1 cellular context compared by ENCODE assay signal in the genomic region with DNA sequence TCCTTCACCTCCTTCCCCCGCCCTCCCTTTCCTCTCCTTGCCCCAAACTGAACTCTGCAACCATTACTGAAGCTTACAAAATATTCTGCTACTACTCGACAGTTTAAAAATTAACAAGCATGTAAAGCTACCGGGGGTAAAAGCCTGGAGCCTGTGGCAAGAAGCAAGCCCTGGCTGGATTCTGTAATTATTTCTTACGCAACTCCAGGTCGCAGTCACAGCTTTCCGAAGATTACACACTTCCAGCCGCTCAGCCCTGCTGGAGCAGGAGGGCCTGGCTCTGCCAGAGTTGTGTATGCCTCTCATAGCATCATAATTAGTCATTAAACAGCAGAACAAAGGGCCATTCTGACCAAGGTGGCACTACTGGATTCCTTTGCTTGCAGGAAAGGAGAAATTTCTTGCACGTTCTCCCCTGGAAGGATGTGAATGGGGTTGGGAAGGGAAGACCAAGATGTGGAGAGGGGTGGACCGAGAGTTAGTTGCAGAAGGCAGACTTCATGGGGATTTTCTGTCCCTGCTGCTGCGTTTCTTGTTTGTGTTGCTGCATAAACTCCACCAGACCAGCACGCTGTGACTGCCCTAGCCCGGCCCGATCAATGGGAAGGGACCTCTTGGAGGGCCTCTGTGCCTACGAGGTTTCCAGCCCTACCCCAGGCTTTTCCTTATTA.
TF ChIP-seq lines count a peak whose summit lies in the region.

No MANE protein-coding gene starts in this region.

TF ChIP-seq in HepG2, 621 proteins besides CTCF, POLR2A, EP300 and RAD21 (continued from another document and continues in another):
- TF ChIP-seq, protein P1, sequence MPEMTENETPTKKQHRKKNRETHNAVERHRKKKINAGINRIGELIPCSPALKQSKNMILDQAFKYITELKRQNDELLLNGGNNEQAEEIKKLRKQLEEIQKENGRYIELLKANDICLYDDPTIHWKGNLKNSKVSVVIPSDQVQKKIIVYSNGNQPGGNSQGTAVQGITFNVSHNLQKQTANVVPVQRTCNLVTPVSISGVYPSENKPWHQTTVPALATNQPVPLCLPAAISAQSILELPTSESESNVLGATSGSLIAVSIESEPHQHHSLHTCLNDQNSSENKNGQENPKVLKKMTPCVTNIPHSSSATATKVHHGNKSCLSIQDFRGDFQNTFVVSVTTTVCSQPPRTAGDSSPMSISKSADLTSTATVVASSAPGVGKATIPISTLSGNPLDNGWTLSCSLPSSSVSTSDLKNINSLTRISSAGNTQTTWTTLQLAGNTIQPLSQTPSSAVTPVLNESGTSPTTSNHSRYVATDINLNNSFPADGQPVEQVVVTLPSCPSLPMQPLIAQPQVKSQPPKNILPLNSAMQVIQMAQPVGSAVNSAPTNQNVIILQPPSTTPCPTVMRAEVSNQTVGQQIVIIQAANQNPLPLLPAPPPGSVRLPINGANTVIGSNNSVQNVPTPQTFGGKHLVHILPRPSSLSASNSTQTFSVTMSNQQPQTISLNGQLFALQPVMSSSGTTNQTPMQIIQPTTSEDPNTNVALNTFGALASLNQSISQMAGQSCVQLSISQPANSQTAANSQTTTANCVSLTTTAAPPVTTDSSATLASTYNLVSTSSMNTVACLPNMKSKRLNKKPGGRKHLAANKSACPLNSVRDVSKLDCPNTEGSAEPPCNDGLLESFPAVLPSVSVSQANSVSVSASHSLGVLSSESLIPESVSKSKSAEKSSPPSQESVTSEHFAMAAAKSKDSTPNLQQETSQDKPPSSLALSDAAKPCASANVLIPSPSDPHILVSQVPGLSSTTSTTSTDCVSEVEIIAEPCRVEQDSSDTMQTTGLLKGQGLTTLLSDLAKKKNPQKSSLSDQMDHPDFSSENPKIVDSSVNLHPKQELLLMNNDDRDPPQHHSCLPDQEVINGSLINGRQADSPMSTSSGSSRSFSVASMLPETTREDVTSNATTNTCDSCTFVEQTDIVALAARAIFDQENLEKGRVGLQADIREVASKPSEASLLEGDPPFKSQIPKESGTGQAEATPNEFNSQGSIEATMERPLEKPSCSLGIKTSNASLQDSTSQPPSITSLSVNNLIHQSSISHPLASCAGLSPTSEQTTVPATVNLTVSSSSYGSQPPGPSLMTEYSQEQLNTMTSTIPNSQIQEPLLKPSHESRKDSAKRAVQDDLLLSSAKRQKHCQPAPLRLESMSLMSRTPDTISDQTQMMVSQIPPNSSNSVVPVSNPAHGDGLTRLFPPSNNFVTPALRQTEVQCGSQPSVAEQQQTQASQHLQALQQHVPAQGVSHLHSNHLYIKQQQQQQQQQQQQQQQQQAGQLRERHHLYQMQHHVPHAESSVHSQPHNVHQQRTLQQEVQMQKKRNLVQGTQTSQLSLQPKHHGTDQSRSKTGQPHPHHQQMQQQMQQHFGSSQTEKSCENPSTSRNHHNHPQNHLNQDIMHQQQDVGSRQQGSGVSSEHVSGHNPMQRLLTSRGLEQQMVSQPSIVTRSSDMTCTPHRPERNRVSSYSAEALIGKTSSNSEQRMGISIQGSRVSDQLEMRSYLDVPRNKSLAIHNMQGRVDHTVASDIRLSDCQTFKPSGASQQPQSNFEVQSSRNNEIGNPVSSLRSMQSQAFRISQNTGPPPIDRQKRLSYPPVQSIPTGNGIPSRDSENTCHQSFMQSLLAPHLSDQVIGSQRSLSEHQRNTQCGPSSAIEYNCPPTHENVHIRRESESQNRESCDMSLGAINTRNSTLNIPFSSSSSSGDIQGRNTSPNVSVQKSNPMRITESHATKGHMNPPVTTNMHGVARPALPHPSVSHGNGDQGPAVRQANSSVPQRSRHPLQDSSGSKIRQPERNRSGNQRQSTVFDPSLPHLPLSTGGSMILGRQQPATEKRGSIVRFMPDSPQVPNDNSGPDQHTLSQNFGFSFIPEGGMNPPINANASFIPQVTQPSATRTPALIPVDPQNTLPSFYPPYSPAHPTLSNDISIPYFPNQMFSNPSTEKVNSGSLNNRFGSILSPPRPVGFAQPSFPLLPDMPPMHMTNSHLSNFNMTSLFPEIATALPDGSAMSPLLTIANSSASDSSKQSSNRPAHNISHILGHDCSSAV (CRISPR knock-in tag; IDR thresholded peaks at IDR 0.05; ENCODE audit: borderline replicate concordance), result no peak
- peak; percentile 58; the same call in 1 of the 2 replicates for TF ChIP-seq ZFY (CRISPR knock-in tag; IDR thresholded peaks at IDR 0.05)
- TF ChIP-seq SMARCE1 (IDR thresholded peaks at IDR 0.05; ENCODE audit: borderline replicate concordance), result no peak
- TF ChIP-seq, protein P2, sequence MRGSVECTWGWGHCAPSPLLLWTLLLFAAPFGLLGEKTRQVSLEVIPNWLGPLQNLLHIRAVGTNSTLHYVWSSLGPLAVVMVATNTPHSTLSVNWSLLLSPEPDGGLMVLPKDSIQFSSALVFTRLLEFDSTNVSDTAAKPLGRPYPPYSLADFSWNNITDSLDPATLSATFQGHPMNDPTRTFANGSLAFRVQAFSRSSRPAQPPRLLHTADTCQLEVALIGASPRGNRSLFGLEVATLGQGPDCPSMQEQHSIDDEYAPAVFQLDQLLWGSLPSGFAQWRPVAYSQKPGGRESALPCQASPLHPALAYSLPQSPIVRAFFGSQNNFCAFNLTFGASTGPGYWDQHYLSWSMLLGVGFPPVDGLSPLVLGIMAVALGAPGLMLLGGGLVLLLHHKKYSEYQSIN (CRISPR knock-in tag; IDR thresholded peaks at IDR 0.05; ENCODE audit: borderline replicate concordance), result no peak
- TF ChIP-seq BRCA1 (CRISPR knock-in tag; IDR thresholded peaks at IDR 0.05), result peak; percentile 59; the same call in 1 of the 2 replicates
- no peak for TF ChIP-seq ZNF207 (IDR thresholded peaks at IDR 0.05; ENCODE audit: borderline replicate concordance)
- no peak for TF ChIP-seq CENPT (CRISPR knock-in tag; IDR thresholded peaks at IDR 0.05; ENCODE audit: low read depth)
- no peak for TF ChIP-seq ZNF33A (CRISPR knock-in tag; IDR thresholded peaks at IDR 0.05; ENCODE audit: borderline replicate concordance)
- no peak for TF ChIP-seq AGO1 (IDR thresholded peaks at IDR 0.05; ENCODE audit: low read depth, low read length, poor library complexity, severe bottlenecking)
- TF ChIP-seq ZFP36L1 (CRISPR knock-in tag; IDR thresholded peaks at IDR 0.05), result peak; percentile 84
- no peak for TF ChIP-seq ZNF577 (CRISPR knock-in tag; IDR thresholded peaks at IDR 0.05; ENCODE audit: borderline replicate concordance, low read depth)
- peak; percentile 84 for TF ChIP-seq CCAR2 (optimal IDR thresholded peaks at IDR 0.05; ENCODE audit: low read depth, low read length)
- TF ChIP-seq, protein P3, sequence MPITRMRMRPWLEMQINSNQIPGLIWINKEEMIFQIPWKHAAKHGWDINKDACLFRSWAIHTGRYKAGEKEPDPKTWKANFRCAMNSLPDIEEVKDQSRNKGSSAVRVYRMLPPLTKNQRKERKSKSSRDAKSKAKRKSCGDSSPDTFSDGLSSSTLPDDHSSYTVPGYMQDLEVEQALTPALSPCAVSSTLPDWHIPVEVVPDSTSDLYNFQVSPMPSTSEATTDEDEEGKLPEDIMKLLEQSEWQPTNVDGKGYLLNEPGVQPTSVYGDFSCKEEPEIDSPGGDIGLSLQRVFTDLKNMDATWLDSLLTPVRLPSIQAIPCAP (CRISPR knock-in tag; IDR thresholded peaks at IDR 0.05; ENCODE audit: low read depth), result no peak
- TF ChIP-seq DMAP1 (CRISPR knock-in tag; IDR thresholded peaks at IDR 0.05), result peak; percentile 77; the same call in 1 of the 2 replicates
- no peak for TF ChIP-seq JDP2 (CRISPR knock-in tag; IDR thresholded peaks at IDR 0.05; ENCODE audit: borderline replicate concordance)
- TF ChIP-seq CBFB (CRISPR knock-in tag; IDR thresholded peaks at IDR 0.05), result 0 out of 2 replicates have a peak, but pooled peaks have one; percentile 38
- TF ChIP-seq HOXA3 (CRISPR knock-in tag; IDR thresholded peaks at IDR 0.05), result peak; percentile 91
- TF ChIP-seq ZNF12 (CRISPR knock-in tag; IDR thresholded peaks at IDR 0.05), result peak; percentile 83
- peak; percentile 89; the same call in 1 of the 2 replicates for TF ChIP-seq ZNF354B (CRISPR knock-in tag; IDR thresholded peaks at IDR 0.05)
- TF ChIP-seq TCF7L2 (IDR thresholded peaks at IDR 0.05; ENCODE audit: low read depth, low read length), result no peak
- no peak for TF ChIP-seq ZNF773 (CRISPR knock-in tag; IDR thresholded peaks at IDR 0.05; ENCODE audit: borderline replicate concordance)
- peak; percentile 66 for TF ChIP-seq KDM6A (CRISPR knock-in tag; IDR thresholded peaks at IDR 0.05; ENCODE audit: low read depth)
- peak; percentile 93 for TF ChIP-seq SSRP1 (CRISPR knock-in tag; IDR thresholded peaks at IDR 0.05)
- no peak for TF ChIP-seq TEAD2 (CRISPR knock-in tag; IDR thresholded peaks at IDR 0.05)
- TF ChIP-seq NFKBIZ (CRISPR knock-in tag; IDR thresholded peaks at IDR 0.05), result peak; percentile 88
- peak; percentile 97 for TF ChIP-seq SALL1 (CRISPR knock-in tag; IDR thresholded peaks at IDR 0.05)
- no peak for TF ChIP-seq TAF15 (IDR thresholded peaks at IDR 0.05; ENCODE audit: low read depth, low read length, poor library complexity, severe bottlenecking)
- TF ChIP-seq SUZ12 (IDR thresholded peaks at IDR 0.05; ENCODE audit: low read depth, low read length), result no peak
- TF ChIP-seq, protein P4, sequence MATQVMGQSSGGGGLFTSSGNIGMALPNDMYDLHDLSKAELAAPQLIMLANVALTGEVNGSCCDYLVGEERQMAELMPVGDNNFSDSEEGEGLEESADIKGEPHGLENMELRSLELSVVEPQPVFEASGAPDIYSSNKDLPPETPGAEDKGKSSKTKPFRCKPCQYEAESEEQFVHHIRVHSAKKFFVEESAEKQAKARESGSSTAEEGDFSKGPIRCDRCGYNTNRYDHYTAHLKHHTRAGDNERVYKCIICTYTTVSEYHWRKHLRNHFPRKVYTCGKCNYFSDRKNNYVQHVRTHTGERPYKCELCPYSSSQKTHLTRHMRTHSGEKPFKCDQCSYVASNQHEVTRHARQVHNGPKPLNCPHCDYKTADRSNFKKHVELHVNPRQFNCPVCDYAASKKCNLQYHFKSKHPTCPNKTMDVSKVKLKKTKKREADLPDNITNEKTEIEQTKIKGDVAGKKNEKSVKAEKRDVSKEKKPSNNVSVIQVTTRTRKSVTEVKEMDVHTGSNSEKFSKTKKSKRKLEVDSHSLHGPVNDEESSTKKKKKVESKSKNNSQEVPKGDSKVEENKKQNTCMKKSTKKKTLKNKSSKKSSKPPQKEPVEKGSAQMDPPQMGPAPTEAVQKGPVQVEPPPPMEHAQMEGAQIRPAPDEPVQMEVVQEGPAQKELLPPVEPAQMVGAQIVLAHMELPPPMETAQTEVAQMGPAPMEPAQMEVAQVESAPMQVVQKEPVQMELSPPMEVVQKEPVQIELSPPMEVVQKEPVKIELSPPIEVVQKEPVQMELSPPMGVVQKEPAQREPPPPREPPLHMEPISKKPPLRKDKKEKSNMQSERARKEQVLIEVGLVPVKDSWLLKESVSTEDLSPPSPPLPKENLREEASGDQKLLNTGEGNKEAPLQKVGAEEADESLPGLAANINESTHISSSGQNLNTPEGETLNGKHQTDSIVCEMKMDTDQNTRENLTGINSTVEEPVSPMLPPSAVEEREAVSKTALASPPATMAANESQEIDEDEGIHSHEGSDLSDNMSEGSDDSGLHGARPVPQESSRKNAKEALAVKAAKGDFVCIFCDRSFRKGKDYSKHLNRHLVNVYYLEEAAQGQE (IDR thresholded peaks at IDR 0.05; ENCODE audit: borderline replicate concordance in 1 of 2, low read depth in 1 of 2, low read length in 2 of 2), result peak in 1 of 2 experiments; percentile 62; a peak in 1 of 4 replicates
- TF ChIP-seq, protein P5, sequence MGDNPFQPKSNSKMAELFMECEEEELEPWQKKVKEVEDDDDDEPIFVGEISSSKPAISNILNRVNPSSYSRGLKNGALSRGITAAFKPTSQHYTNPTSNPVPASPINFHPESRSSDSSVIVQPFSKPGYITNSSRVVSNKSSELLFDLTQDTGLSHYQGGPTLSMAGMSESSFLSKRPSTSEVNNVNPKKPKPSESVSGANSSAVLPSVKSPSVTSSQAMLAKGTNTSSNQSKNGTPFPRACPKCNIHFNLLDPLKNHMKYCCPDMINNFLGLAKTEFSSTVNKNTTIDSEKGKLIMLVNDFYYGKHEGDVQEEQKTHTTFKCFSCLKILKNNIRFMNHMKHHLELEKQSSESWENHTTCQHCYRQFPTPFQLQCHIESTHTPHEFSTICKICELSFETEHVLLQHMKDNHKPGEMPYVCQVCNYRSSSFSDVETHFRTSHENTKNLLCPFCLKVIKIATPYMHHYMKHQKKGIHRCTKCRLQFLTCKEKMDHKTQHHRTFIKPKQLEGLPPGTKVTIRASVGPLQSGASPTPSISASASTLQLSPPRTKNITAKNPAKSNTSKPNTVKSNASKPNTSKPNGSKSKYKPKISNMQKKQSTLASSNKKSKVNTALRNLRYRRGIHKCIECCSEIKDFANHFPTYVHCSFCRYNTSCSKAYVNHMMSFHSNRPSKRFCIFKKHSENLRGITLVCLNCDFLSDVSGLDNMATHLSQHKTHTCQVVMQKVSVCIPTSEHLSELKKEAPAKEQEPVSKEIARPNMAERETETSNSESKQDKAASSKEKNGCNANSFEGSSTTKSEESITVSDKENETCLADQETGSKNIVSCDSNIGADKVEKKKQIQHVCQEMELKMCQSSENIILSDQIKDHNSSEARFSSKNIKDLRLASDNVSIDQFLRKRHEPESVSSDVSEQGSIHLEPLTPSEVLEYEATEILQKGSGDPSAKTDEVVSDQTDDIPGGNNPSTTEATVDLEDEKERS (CRISPR knock-in tag; IDR thresholded peaks at IDR 0.05), result peak; percentile 90
- TF ChIP-seq FOSL2 (CRISPR knock-in tag; IDR thresholded peaks at IDR 0.05), result peak; percentile 98
- TF ChIP-seq CREM (IDR thresholded peaks at IDR 0.05), result peak; percentile 79
- TF ChIP-seq CREM (CRISPR knock-in tag; IDR thresholded peaks at IDR 0.05), result no peak
- TF ChIP-seq, protein P6, sequence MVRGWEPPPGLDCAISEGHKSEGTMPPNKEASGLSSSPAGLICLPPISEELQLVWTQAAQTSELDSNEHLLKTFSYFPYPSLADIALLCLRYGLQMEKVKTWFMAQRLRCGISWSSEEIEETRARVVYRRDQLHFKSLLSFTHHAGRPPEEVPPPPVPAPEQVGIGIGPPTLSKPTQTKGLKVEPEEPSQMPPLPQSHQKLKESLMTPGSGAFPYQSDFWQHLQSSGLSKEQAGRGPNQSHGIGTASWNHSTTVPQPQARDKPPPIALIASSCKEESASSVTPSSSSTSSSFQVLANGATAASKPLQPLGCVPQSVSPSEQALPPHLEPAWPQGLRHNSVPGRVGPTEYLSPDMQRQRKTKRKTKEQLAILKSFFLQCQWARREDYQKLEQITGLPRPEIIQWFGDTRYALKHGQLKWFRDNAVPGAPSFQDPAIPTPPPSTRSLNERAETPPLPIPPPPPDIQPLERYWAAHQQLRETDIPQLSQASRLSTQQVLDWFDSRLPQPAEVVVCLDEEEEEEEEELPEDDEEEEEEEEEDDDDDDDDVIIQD (CRISPR knock-in tag; IDR thresholded peaks at IDR 0.05; ENCODE audit: low read depth), result peak; percentile 85; the same call in 1 of the 2 replicates
- TF ChIP-seq, protein P7, sequence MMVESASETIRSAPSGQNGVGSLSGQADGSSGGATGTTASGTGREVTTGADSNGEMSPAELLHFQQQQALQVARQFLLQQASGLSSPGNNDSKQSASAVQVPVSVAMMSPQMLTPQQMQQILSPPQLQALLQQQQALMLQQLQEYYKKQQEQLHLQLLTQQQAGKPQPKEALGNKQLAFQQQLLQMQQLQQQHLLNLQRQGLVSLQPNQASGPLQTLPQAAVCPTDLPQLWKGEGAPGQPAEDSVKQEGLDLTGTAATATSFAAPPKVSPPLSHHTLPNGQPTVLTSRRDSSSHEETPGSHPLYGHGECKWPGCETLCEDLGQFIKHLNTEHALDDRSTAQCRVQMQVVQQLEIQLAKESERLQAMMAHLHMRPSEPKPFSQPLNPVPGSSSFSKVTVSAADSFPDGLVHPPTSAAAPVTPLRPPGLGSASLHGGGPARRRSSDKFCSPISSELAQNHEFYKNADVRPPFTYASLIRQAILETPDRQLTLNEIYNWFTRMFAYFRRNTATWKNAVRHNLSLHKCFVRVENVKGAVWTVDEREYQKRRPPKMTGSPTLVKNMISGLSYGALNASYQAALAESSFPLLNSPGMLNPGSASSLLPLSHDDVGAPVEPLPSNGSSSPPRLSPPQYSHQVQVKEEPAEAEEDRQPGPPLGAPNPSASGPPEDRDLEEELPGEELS (CRISPR knock-in tag; IDR thresholded peaks at IDR 0.05), result peak; percentile 91
- TF ChIP-seq STAG1 (CRISPR knock-in tag; IDR thresholded peaks at IDR 0.05), result peak; percentile 68
- TF ChIP-seq ZNF792 (CRISPR knock-in tag; IDR thresholded peaks at IDR 0.05), result peak; percentile 90
- peak; percentile 90 for TF ChIP-seq TBL1XR1 (IDR thresholded peaks at IDR 0.05; ENCODE audit: borderline replicate concordance, low read length, partially characterized antibody)
